6 cellular contexts compared by ENCODE assay signal in genomic region chr10:98814459-98814858, GRCh38.
"Had no signal": no experiment of that assay in that cellular context is flagged by ENCODE, and none has a peak within 500 bp of the region (broad histone marks: within the 10 kb centered on the region; RNA-seq: fewer than 3 reads in every experiment).

No MANE protein-coding gene starts in this region.

- ATAC-seq: HepG2, K562 had no signal

- DNase-seq: IMR-90, KBM-7, KG1 had no signal

- H3K27ac ChIP-seq: HL-60 had no signal

- H3K4me3 ChIP-seq: K562 had no signal
